ENCODE assay signal across 21 cellular contexts in genomic region chr1:29933110-29933509, GRCh38.
DNase-seq lines count a peak whose midpoint lies in the region; ATAC-seq, FAIRE-seq and TF ChIP-seq lines count a peak whose summit lies in the region.
"Had no signal": no experiment of that assay in that cellular context is flagged by ENCODE, and none has a peak within 500 bp of the region (broad histone marks: within the 10 kb centered on the region; RNA-seq: fewer than 3 reads in every experiment).

No MANE protein-coding gene starts in this region.

- TF ChIP-seq CTCF in RWPE1 (conservative IDR thresholded peaks at IDR 0.05; ENCODE audit: low read depth): no peak

- CTCF ChIA-PET in RWPE1 (lab: Yijun Ruan, JAX): no interaction called here

- ATAC-seq in left cardiac atrium: no peak
- ATAC-seq: activated CD8-positive, alpha-beta memory T cell treated with anti-CD3 and anti-CD28 coated beads, Interleukin-2, amount 10 ng/mL, durations not matched to agents 7 days and 5 days had no signal

- no peaks in the 10 kb centered on the region for H3K9me3 ChIP-seq in small intestine (ENCODE audit: control insufficient read depth, low read depth)
- H3K9me3 ChIP-seq: esophagus muscularis mucosa, heart right ventricle, thoracic aorta had no signal

- no peak overlapping the region for H3K4me3 ChIP-seq in small intestine (ENCODE audit: low read depth in 1 of 2, low read length in 2 of 2)
- H3K4me3 ChIP-seq: esophagus muscularis mucosa, heart right ventricle, thoracic aorta had no signal

- H3K27ac ChIP-seq in RWPE1: no peak overlapping the region
- no peak overlapping the region for H3K27ac ChIP-seq in small intestine (ENCODE audit: low read depth in 1 of 2, low read length in 1 of 2)
- H3K27ac ChIP-seq: 22Rv1, esophagus muscularis mucosa, heart right ventricle, thoracic aorta had no signal

- FAIRE-seq in urothelium cell line (lab: Jason Lieb, UNC): no peak
- FAIRE-seq in small intestine (lab: Jason Lieb, UNC): no peak

- POLR2A ChIA-PET in RWPE1 (lab: Yijun Ruan, JAX; ENCODE audit: low non-redundant PET): no interaction called here

- DNase-seq in NCI-H2171 treated with DMSO at 0.1 percent for 48 hours (lab: John Stamatoyannopoulos, UW): peak; percentile 20
- DNase-seq in NCI-H2171 (lab: John Stamatoyannopoulos, UW): no peak
- peak; percentile 86 to 93 for DNase-seq in NCI-H2081 (lab: John Stamatoyannopoulos, UW)
- DNase-seq in RWPE1 (ENCODE audit: low spot score): peak; percentile 19
- peak; percentile 39 for DNase-seq in urothelium cell line (ENCODE audit: low spot score)
- no peak for DNase-seq in left cardiac atrium
- no peak for DNase-seq in hepatic stellate cell (ENCODE audit: low spot score)
- DNase-seq in small intestine: no peak
- DNase-seq: activated CD4-positive, CD25-positive, alpha-beta regulatory T cell; activated CD8-positive, alpha-beta memory T cell treated with anti-CD3 and anti-CD28 coated beads, Interleukin-2, amount 10 ng/mL, durations not matched to agents 7 days and 5 days; activated naive CD4-positive, alpha-beta T cell; C1 segment of cervical spinal cord; GOT3; heart right ventricle; kidney glomerular epithelial cell; SIG-M5; stimulated activated CD4-positive, alpha-beta T cell treated with anti-CD3 and anti-CD28 coated beads, Interleukin-4, amount 100 ng/mL, for 4 hours; T-helper 2 cell had no signal

- intact Hi-C loops in left cardiac atrium (cut with DNase I): no loop called here

- WGBS in small intestine, 3 donors: 15 to 25% (median 18%) methylated on average over 5 of the region's 5 CpGs

- H3K4me1 ChIP-seq in small intestine (ENCODE audit: control insufficient read depth in 2 of 2, insufficient read depth in 1 of 2, low read depth in 1 of 2, low read length in 1 of 2): no peaks in the 10 kb centered on the region
- H3K4me1 ChIP-seq: esophagus muscularis mucosa, heart right ventricle had no signal

- peaks cover 0 to 4% of the 10 kb centered on the region in 2 donors for H3K27me3 ChIP-seq in small intestine (ENCODE audit: control insufficient read depth in 2 of 2, insufficient read depth in 2 of 2, low read length in 2 of 2)

- no peaks in the 10 kb centered on the region for H3K36me3 ChIP-seq in small intestine (ENCODE audit: control insufficient read depth in 2 of 2, insufficient read depth in 2 of 2, low read length in 2 of 2)
- H3K36me3 ChIP-seq: esophagus muscularis mucosa, heart right ventricle, thoracic aorta had no signal

Comparison
In these comparisons a context has a peak if more than half of its experiments do, and no peak if none do; other contexts are left out.
1. DNase-seq: peak in NCI-H2171 treated with DMSO at 0.1 percent for 48 hours (single experiment), NCI-H2081 (2 of 2), RWPE1 (single experiment) and urothelium cell line (single experiment); none in NCI-H2171 (single experiment), left cardiac atrium (single experiment), hepatic stellate cell (single experiment) and small intestine (single experiment).